ENCODE assay signal across 2 cellular contexts in the genomic region with DNA sequence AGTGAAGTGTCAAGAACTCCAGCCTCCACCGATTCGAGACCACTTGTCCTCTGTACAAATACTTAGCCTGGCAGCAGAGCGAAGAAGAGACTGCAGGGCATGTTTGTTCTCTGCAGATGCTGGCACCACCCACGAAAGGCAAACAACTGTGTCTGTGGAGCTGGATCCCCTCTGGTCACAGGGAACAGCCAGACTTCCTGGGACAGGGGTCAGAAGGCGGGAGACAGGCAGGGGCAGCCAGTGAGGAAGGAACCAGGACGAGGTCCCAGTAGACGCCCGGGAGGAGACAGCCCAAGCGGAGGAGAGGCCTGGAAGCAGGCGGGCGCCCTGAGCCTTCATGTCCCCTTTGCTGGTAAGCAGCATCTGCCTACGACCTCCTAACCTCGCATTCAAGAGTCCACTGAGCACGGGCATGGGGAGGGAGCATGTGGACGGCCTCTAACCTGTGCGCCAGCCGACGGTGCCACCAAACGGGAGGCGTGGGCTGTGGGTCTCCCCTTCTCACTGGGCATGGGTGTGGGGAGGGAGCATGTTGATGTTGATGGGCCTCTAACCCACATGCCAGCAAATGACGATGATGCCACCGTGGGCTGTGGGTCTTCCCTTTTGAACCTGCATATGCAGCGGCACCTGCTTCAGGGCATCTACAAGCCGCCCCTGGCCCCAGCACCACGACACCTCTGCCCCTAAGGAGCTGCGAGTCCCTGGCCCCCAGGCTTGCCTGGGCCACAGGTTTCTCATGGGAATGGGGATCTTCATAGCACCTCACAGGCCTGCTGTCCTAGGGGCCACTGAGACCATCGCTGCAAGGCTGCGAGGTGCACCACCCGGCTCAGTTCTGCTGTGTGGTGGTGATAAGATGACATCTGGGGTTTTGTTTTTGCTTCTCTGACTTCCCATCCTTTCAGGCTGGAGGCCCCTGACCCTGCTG.
TF ChIP-seq lines count a peak whose summit lies in the region.

No MANE protein-coding gene starts in this region.

TF ChIP-seq in IMR-90, 13 proteins besides CTCF, POLR2A, EP300 and RAD21:
- TF ChIP-seq, protein P1, sequence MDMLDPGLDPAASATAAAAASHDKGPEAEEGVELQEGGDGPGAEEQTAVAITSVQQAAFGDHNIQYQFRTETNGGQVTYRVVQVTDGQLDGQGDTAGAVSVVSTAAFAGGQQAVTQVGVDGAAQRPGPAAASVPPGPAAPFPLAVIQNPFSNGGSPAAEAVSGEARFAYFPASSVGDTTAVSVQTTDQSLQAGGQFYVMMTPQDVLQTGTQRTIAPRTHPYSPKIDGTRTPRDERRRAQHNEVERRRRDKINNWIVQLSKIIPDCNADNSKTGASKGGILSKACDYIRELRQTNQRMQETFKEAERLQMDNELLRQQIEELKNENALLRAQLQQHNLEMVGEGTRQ (IDR thresholded peaks at IDR 0.05; ENCODE audit: low read depth, low read length) = no peak
- TF ChIP-seq MAZ (IDR thresholded peaks at IDR 0.05; ENCODE audit: borderline replicate concordance, low read depth, low read length) = no peak
- TF ChIP-seq CEBPB (IDR thresholded peaks at IDR 0.05; ENCODE audit: low read depth, low read length) = no peak
- TF ChIP-seq MAFK (IDR thresholded peaks at IDR 0.05; ENCODE audit: low read depth, low read length) = no peak
- TF ChIP-seq FOS (IDR thresholded peaks at IDR 0.05; ENCODE audit: low read depth, low read length) = no peak
- TF ChIP-seq, protein P2, sequence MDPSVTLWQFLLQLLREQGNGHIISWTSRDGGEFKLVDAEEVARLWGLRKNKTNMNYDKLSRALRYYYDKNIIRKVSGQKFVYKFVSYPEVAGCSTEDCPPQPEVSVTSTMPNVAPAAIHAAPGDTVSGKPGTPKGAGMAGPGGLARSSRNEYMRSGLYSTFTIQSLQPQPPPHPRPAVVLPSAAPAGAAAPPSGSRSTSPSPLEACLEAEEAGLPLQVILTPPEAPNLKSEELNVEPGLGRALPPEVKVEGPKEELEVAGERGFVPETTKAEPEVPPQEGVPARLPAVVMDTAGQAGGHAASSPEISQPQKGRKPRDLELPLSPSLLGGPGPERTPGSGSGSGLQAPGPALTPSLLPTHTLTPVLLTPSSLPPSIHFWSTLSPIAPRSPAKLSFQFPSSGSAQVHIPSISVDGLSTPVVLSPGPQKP (IDR thresholded peaks at IDR 0.05; ENCODE audit: borderline replicate concordance, low read depth, low read length) = no peak
- no peak for TF ChIP-seq BHLHE40 (IDR thresholded peaks at IDR 0.05; ENCODE audit: low read depth, low read length)
- TF ChIP-seq SMC3 (IDR thresholded peaks at IDR 0.05; ENCODE audit: low read depth, low read length) = no peak

TF ChIP-seq in K562, 482 proteins besides CTCF, POLR2A, EP300 and RAD21:
- no peak for TF ChIP-seq RBM39 (optimal IDR thresholded peaks at IDR 0.05; ENCODE audit: low read depth, low read length)
- 0 out of 2 replicates have a peak, but pooled peaks have one; percentile 7 for TF ChIP-seq CBFA2T3 (IDR thresholded peaks at IDR 0.05)
